Comparison of ENCODE assay signal across 1 cellular context in the genomic region with DNA sequence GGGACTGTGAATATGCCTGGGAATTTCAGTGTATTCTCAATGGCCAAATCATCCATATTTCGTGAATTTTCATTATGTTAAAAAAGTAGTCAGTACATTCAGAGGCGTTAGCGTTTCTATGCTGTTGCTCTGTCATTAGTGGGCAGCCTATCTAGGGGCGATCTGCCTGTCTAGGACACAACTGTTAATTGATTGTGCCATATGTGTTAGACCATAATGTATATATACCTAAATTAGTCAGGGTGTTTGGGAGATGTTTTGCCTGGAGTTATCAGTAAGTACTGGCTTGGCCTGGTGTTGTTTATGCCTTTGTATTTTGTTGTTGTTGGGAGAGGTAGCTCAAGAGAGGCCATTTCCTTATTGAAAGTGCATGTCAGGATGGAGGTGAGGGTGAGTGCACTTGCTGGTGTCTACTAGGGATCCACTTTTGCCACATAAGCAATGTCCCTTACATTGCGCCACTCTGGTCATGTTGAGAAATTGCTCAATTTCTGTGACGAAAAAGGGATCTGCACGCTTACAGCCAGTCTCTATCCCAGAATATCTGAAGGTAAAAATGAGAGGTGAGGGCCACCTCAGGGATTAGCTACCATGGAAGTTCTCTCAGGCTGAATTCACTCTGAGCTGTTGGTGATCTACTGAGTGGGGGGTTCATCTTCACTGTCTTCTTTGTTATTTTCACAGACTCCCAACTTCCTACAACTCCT.
TF ChIP-seq lines count a peak whose summit lies in the region.

No MANE protein-coding gene starts in this region.

TF ChIP-seq in HCT116, 20 proteins besides CTCF, POLR2A, EP300 and RAD21 (continued from another document):
- TF ChIP-seq, protein P1, sequence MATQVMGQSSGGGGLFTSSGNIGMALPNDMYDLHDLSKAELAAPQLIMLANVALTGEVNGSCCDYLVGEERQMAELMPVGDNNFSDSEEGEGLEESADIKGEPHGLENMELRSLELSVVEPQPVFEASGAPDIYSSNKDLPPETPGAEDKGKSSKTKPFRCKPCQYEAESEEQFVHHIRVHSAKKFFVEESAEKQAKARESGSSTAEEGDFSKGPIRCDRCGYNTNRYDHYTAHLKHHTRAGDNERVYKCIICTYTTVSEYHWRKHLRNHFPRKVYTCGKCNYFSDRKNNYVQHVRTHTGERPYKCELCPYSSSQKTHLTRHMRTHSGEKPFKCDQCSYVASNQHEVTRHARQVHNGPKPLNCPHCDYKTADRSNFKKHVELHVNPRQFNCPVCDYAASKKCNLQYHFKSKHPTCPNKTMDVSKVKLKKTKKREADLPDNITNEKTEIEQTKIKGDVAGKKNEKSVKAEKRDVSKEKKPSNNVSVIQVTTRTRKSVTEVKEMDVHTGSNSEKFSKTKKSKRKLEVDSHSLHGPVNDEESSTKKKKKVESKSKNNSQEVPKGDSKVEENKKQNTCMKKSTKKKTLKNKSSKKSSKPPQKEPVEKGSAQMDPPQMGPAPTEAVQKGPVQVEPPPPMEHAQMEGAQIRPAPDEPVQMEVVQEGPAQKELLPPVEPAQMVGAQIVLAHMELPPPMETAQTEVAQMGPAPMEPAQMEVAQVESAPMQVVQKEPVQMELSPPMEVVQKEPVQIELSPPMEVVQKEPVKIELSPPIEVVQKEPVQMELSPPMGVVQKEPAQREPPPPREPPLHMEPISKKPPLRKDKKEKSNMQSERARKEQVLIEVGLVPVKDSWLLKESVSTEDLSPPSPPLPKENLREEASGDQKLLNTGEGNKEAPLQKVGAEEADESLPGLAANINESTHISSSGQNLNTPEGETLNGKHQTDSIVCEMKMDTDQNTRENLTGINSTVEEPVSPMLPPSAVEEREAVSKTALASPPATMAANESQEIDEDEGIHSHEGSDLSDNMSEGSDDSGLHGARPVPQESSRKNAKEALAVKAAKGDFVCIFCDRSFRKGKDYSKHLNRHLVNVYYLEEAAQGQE (IDR thresholded peaks at IDR 0.05; ENCODE audit: low read depth) = no peak
- no peak for TF ChIP-seq ZFX (IDR thresholded peaks at IDR 0.05)
- TF ChIP-seq, protein P2, sequence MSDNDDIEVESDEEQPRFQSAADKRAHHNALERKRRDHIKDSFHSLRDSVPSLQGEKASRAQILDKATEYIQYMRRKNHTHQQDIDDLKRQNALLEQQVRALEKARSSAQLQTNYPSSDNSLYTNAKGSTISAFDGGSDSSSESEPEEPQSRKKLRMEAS (IDR thresholded peaks at IDR 0.05) = no peak
- no peak for TF ChIP-seq EGR1 (IDR thresholded peaks at IDR 0.05; ENCODE audit: low read depth)
- no peak for TF ChIP-seq YY1 (IDR thresholded peaks at IDR 0.05; ENCODE audit: extremely low read depth, insufficient replicate concordance, low read depth, low read length)
- TF ChIP-seq POLR2AphosphoS5 (IDR thresholded peaks at IDR 0.05; ENCODE audit: low read depth, low read length) = no peak
